In the genomic region with DNA sequence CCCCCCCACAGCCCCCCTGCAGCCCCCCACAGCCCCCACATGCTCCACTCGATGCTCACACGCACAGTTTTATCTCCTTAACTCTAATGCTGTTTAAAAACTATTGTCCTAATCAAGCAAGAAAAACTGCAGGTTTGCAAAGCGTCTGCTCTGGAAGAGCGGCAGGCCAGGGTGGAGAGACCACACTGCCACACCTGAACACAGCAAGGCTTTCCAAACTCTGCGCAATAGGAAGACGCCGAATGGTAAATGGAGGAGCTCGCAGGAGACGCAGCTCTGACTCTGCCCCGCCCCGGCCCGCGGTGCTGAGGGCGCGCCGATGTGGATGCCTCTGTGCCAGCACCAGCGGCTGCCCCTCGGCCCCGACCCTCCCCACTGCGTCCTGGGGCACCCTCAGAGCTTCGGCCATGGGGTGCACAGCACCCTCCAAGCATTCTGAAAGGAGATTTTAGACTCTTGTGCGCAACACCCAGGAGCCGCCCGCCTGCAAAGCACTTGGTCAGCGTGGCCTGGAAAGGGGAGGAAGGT, we compare ENCODE assay signal across 9 cellular contexts. TPM values are rescaled to one million over a fixed set of nuclear protein-coding genes. Genes with fewer than 3 reads are reported as not detected.
A peak's percentile ranks its signal among the peaks of the same experiment; 100 is the strongest.
DNase-seq lines count a peak whose midpoint lies in the region; ATAC-seq and TF ChIP-seq lines count a peak whose summit lies in the region.
"Had no signal": no experiment of that assay in that cellular context is flagged by ENCODE, and none has a peak within 500 bp of the region (broad histone marks: within the 10 kb centered on the region; RNA-seq: fewer than 3 reads in every experiment).

No MANE protein-coding gene starts in this region.

- peaks cover 12% of the 10 kb centered on the region for H3K4me1 ChIP-seq in osteoblast (ENCODE audit: insufficient read depth, low read length)

- peaks cover 69% of the 10 kb centered on the region for H3K36me3 Mint-ChIP-seq in effector memory CD8-positive, alpha-beta T cell (ENCODE audit: insufficient read depth)

- H3K4me2 ChIP-seq in osteoblast (ENCODE audit: insufficient read depth, low read length), result no peak overlapping the region

- peaks cover 88% of the 10 kb centered on the region for H3K79me2 ChIP-seq in osteoblast (ENCODE audit: insufficient read depth, low read length)

- no peak overlapping the region for H3K27ac ChIP-seq in osteoblast (ENCODE audit: low read depth, low read length)

- H3K9me3 ChIP-seq in osteoblast (ENCODE audit: low read depth, low read length), result no peaks in the 10 kb centered on the region
- H3K9me3 ChIP-seq: ovary had no signal

- DNase-seq in DMS153 treated with DMSO at 0.1 percent for 48 hours (lab: John Stamatoyannopoulos, UW; ENCODE audit: unreplicated experiment), result peak; percentile 75
- peak; percentile 64 to 77 for DNase-seq in NCI-H1930 (lab: John Stamatoyannopoulos, UW)
- peak in 1 of 3 experiments; percentile 29 for DNase-seq in effector memory CD8-positive, alpha-beta T cell
- DNase-seq in osteoblast (ENCODE audit: insufficient read length, low spot score, missing footprints), result peak; percentile 94
- no peak for DNase-seq in HK-2 (ENCODE audit: unreplicated experiment)
- DNase-seq in putamen (ENCODE audit: low spot score), result no peak

- no peak overlapping the region for H2AFZ ChIP-seq in osteoblast (ENCODE audit: low read length)

- no peak overlapping the region for H3K4me3 ChIP-seq in osteoblast (ENCODE audit: insufficient read depth, low read length)

- peaks cover 42% of the 10 kb centered on the region for H4K20me1 ChIP-seq in osteoblast (ENCODE audit: insufficient read depth, low read length)

- H3K4me3 Mint-ChIP-seq in effector memory CD8-positive, alpha-beta T cell, result peak overlapping the region; percentile 67 to 68

- H3K36me3 ChIP-seq in osteoblast (ENCODE audit: insufficient read depth, low read length), result no peaks in the 10 kb centered on the region
- H3K36me3 ChIP-seq: ovary had no signal

- ATAC-seq in effector memory CD8-positive, alpha-beta T cell (replicated peaks), result peak; percentile 45
- ATAC-seq in HG03159 (IDR thresholded peaks at IDR 0.05; ENCODE audit: unreplicated experiment), result no peak
- no peak for ATAC-seq in HG03342 (IDR thresholded peaks at IDR 0.05; ENCODE audit: unreplicated experiment)

- H3K27ac Mint-ChIP-seq in effector memory CD8-positive, alpha-beta T cell, result peak overlapping the region; percentile 80 to 83

- no peak for TF ChIP-seq CTCF in osteoblast (IDR thresholded peaks at IDR 0.05; ENCODE audit: extremely low read depth, low read depth, low read length)

- no peaks in the 10 kb centered on the region for H3K27me3 Mint-ChIP-seq in effector memory CD8-positive, alpha-beta T cell

- H3K4me1 Mint-ChIP-seq in effector memory CD8-positive, alpha-beta T cell (ENCODE audit: low read depth in 2 of 2), result peaks cover 59 to 69% of the 10 kb centered on the region in 2 donors

- no peaks in the 10 kb centered on the region for H3K9me3 Mint-ChIP-seq in effector memory CD8-positive, alpha-beta T cell

- no peaks in the 10 kb centered on the region for H3K27me3 ChIP-seq in osteoblast (ENCODE audit: insufficient read depth, low read length)
- H3K27me3 ChIP-seq: ovary had no signal

RNA-seq across cellular contexts. Expression of a gene that starts 32.4 kb away (rescaled TPM):
- 40.7 and 41.3 TPM in 2 replicates for total RNA-seq in osteoblast

Comparison
In these comparisons a context has a peak if more than half of its experiments do, and no peak if none do; other contexts are left out.
1. DNase-seq: peak in DMS153 treated with DMSO at 0.1 percent for 48 hours (single experiment), NCI-H1930 (2 of 2) and osteoblast (single experiment); none in HK-2 (single experiment) and putamen (single experiment).